Comparison of ENCODE assay signal across 12 cellular contexts in genomic region chr12:112664569-112664968, GRCh38.
DNase-seq lines count a peak whose midpoint lies in the region; ATAC-seq and TF ChIP-seq lines count a peak whose summit lies in the region.
"Had no signal": no experiment of that assay in that cellular context is flagged by ENCODE, and none has a peak within 500 bp of the region (broad histone marks: within the 10 kb centered on the region; RNA-seq: fewer than 3 reads in every experiment).

No MANE protein-coding gene starts in this region.

- H3K9me2 ChIP-seq in hepatocyte (replicated peaks; ENCODE audit: insufficient read depth) = no peaks in the 10 kb centered on the region

- H3K4me3 ChIP-seq in HEK293 (ENCODE audit: low read depth, low read length) (no peak overlapping the region), hepatocyte (no peak overlapping the region)

- peaks cover 2% of the 10 kb centered on the region for H3K36me3 Mint-ChIP-seq in T-helper 17 cell (ENCODE audit: low read depth)
- no peaks in the 10 kb centered on the region for H3K36me3 Mint-ChIP-seq in activated T-helper 2 cell treated with anti-CD3 and anti-CD28 coated beads, Interferon-gamma antibody, Interleukin-2, Interleukin-4, amounts not matched to agents 10 μg/mL and 5 μg/mL and 100 μg/mL, durations not matched to agents 14 hours and 24 hours and 36 hours (ENCODE audit: low read depth)

- H3K27ac ChIP-seq in HEK293 (ENCODE audit: extremely low read depth, low read depth, low read length) (no peak overlapping the region), hepatocyte (no peak overlapping the region)

- no peak overlapping the region for H3K4me2 ChIP-seq in hepatocyte

- CTCF ChIA-PET in HEK293 (lab: Yijun Ruan, JAX) = no interaction called here

- ATAC-seq in T-helper 17 cell = no peak
- ATAC-seq: activated T-cell treated with anti-CD3 and anti-CD28 coated beads, Interleukin-2, amount 50 U/mL, for 72 hours; left ventricle myocardium superior had no signal

- H3K27ac Mint-ChIP-seq in T-helper 17 cell = peak overlapping the region; percentile 0
- H3K27ac Mint-ChIP-seq in activated T-helper 2 cell treated with anti-CD3 and anti-CD28 coated beads, Interferon-gamma antibody, Interleukin-2, Interleukin-4, amounts not matched to agents 10 μg/mL and 5 μg/mL and 100 μg/mL, durations not matched to agents 14 hours and 24 hours and 36 hours = no peak overlapping the region
- H3K27ac Mint-ChIP-seq: activated T-cell treated with anti-CD3 and anti-CD28 coated beads, Interleukin-2, amount 50 U/mL, for 72 hours had no signal

- DNase-seq in Daoy (ENCODE audit: low read depth) (peak; percentile 34), T-helper 17 cell (no peak), hepatocyte (ENCODE audit: low spot score) (peak; percentile 40), activated T-cell treated with anti-CD3 and anti-CD28 coated beads for 4 hours (no peak), NCI-H146 treated with DMSO at 0.1 percent for 48 hours (lab: John Stamatoyannopoulos, UW; ENCODE audit: unreplicated experiment) (no peak)
- DNase-seq in activated T-helper 2 cell treated with anti-CD3 and anti-CD28 coated beads, Interferon-gamma antibody, Interleukin-2, Interleukin-4, amounts not matched to agents 10 μg/mL and 5 μg/mL and 100 μg/mL, durations not matched to agents 14 hours and 24 hours and 36 hours (ENCODE audit: low spot score) = no peak
- no peak for DNase-seq in activated CD8-positive, alpha-beta memory T cell treated with anti-CD3 and anti-CD28 coated beads, Interleukin-2, amount 50 U/mL, for 4 hours
- DNase-seq: activated T-cell treated with anti-CD3 and anti-CD28 coated beads, Interleukin-2, amount 50 U/mL, for 72 hours; left ventricle myocardium superior; NCI-H1092 had no signal

- POLR2A ChIA-PET in HEK293 (lab: Yijun Ruan, JAX) = interaction anchor here (0.6 kb wide), 2 partner anchors 75 to 750 kb away, joined by 3 read pairs; no protein-coding TSS in a partner anchor

- no peaks in the 10 kb centered on the region for H3K36me3 ChIP-seq in HEK293 (ENCODE audit: control insufficient read depth in 2 of 2, insufficient read depth in 1 of 2, low read length in 2 of 2)
- no peaks in the 10 kb centered on the region for H3K36me3 ChIP-seq in hepatocyte (replicated peaks; ENCODE audit: insufficient read depth, low read depth)

- H3K4me1 ChIP-seq in HEK293 (ENCODE audit: control insufficient read depth, insufficient read depth, low read length) = no peaks in the 10 kb centered on the region
- no peaks in the 10 kb centered on the region for H3K4me1 ChIP-seq in hepatocyte (ENCODE audit: insufficient read depth)

- H3K4me3 Mint-ChIP-seq in T-helper 17 cell = no peak overlapping the region
- H3K4me3 Mint-ChIP-seq in activated T-helper 2 cell treated with anti-CD3 and anti-CD28 coated beads, Interferon-gamma antibody, Interleukin-2, Interleukin-4, amounts not matched to agents 10 μg/mL and 5 μg/mL and 100 μg/mL, durations not matched to agents 14 hours and 24 hours and 36 hours (ENCODE audit: low read depth) = no peak overlapping the region
- H3K4me3 Mint-ChIP-seq: activated T-cell treated with anti-CD3 and anti-CD28 coated beads, Interleukin-2, amount 50 U/mL, for 72 hours; central memory CD8-positive, alpha-beta T cell had no signal

- H3K27me3 Mint-ChIP-seq in T-helper 17 cell = no peaks in the 10 kb centered on the region
- no peaks in the 10 kb centered on the region for H3K27me3 Mint-ChIP-seq in activated T-helper 2 cell treated with anti-CD3 and anti-CD28 coated beads, Interferon-gamma antibody, Interleukin-2, Interleukin-4, amounts not matched to agents 10 μg/mL and 5 μg/mL and 100 μg/mL, durations not matched to agents 14 hours and 24 hours and 36 hours (ENCODE audit: low read depth)

- TF ChIP-seq CTCF in HEK293 (tag by site-specific recombination; IDR thresholded peaks at IDR 0.05) = no peak
- TF ChIP-seq CTCF in hepatocyte (IDR thresholded peaks at IDR 0.05; ENCODE audit: poor library complexity) = no peak

- intact Hi-C loops in activated T-helper 2 cell treated with anti-CD3 and anti-CD28 coated beads, Interferon-gamma antibody, Interleukin-2, Interleukin-4, amounts not matched to agents 10 μg/mL and 5 μg/mL and 100 μg/mL, durations not matched to agents 14 hours and 24 hours and 36 hours (cut with micrococcal nuclease) = no loop called here

- no peaks in the 10 kb centered on the region for H4K20me1 ChIP-seq in hepatocyte (ENCODE audit: insufficient read depth, poor library complexity, severe bottlenecking)

- 31% methylated on average over 8 of the region's 8 CpGs for WGBS in hepatocyte (ENCODE audit: low lambda C conversion rate, missing lambda C conversion rate)

- no peaks in the 10 kb centered on the region for H3K9me3 ChIP-seq in HEK293 (ENCODE audit: control insufficient read depth, insufficient read depth, low read depth, low read length)
- H3K9me3 ChIP-seq in T-helper 17 cell (ENCODE audit: control insufficient read depth, low read length, poor library complexity, severe bottlenecking) = no peaks in the 10 kb centered on the region
- no peaks in the 10 kb centered on the region for H3K9me3 ChIP-seq in hepatocyte (ENCODE audit: low read depth)

- no peaks in the 10 kb centered on the region for H3K79me2 ChIP-seq in hepatocyte

- H3K9me3 Mint-ChIP-seq in activated T-helper 2 cell treated with anti-CD3 and anti-CD28 coated beads, Interferon-gamma antibody, Interleukin-2, Interleukin-4, amounts not matched to agents 10 μg/mL and 5 μg/mL and 100 μg/mL, durations not matched to agents 14 hours and 24 hours and 36 hours = no peaks in the 10 kb centered on the region
- H3K9me3 Mint-ChIP-seq: central memory CD8-positive, alpha-beta T cell had no signal

- peaks cover 18% of the 10 kb centered on the region for H3K27me3 ChIP-seq in hepatocyte

- peaks cover 23% of the 10 kb centered on the region for H3K4me1 Mint-ChIP-seq in T-helper 17 cell
- H3K4me1 Mint-ChIP-seq in activated T-helper 2 cell treated with anti-CD3 and anti-CD28 coated beads, Interferon-gamma antibody, Interleukin-2, Interleukin-4, amounts not matched to agents 10 μg/mL and 5 μg/mL and 100 μg/mL, durations not matched to agents 14 hours and 24 hours and 36 hours (ENCODE audit: low read depth) = no peaks in the 10 kb centered on the region

- no peak overlapping the region for H2AFZ ChIP-seq in hepatocyte

TF ChIP-seq in HEK293, 187 proteins besides CTCF, POLR2A, EP300 and RAD21:
- TF ChIP-seq REST (tag by site-specific recombination; IDR thresholded peaks at IDR 0.05) = peak; percentile 97
- no peak for TF ChIP-seq ZNF670 (tag by site-specific recombination; IDR thresholded peaks at IDR 0.05; ENCODE audit: low read depth)

Comparison
In these comparisons a context has a peak if more than half of its experiments do, and no peak if none do; other contexts are left out.
1. DNase-seq: peak in Daoy (single experiment) and hepatocyte (single experiment); none in T-helper 17 cell (0 of 3), activated T-helper 2 cell treated with anti-CD3 and anti-CD28 coated beads, Interferon-gamma antibody, Interleukin-2, Interleukin-4, amounts not matched to agents 10 μg/mL and 5 μg/mL and 100 μg/mL, durations not matched to agents 14 hours and 24 hours and 36 hours (single experiment), activated T-cell treated with anti-CD3 and anti-CD28 coated beads for 4 hours (single experiment), NCI-H146 treated with DMSO at 0.1 percent for 48 hours (single experiment) and activated CD8-positive, alpha-beta memory T cell treated with anti-CD3 and anti-CD28 coated beads, Interleukin-2, amount 50 U/mL, for 4 hours (single experiment).